In genomic region chr5:43171926-43172325, GRCh38 we compare ENCODE assay signal across 1 cellular context.
TF ChIP-seq lines count a peak whose summit lies in the region.

No MANE protein-coding gene starts in this region.

TF ChIP-seq in IMR-90, 13 proteins besides CTCF, POLR2A, EP300 and RAD21:
- no peak for TF ChIP-seq USF2 (IDR thresholded peaks at IDR 0.05; ENCODE audit: low read depth, low read length)
- TF ChIP-seq CHD1 (IDR thresholded peaks at IDR 0.05; ENCODE audit: low read depth, low read length) = no peak
- TF ChIP-seq ELK1 (IDR thresholded peaks at IDR 0.05; ENCODE audit: borderline replicate concordance, low read depth, low read length) = no peak
- no peak for TF ChIP-seq SMC3 (IDR thresholded peaks at IDR 0.05; ENCODE audit: low read depth, low read length)
- no peak for TF ChIP-seq RFX5 (IDR thresholded peaks at IDR 0.05; ENCODE audit: low read depth, low read length)
